ENCODE assay signal across 10 cellular contexts in the genomic region with DNA sequence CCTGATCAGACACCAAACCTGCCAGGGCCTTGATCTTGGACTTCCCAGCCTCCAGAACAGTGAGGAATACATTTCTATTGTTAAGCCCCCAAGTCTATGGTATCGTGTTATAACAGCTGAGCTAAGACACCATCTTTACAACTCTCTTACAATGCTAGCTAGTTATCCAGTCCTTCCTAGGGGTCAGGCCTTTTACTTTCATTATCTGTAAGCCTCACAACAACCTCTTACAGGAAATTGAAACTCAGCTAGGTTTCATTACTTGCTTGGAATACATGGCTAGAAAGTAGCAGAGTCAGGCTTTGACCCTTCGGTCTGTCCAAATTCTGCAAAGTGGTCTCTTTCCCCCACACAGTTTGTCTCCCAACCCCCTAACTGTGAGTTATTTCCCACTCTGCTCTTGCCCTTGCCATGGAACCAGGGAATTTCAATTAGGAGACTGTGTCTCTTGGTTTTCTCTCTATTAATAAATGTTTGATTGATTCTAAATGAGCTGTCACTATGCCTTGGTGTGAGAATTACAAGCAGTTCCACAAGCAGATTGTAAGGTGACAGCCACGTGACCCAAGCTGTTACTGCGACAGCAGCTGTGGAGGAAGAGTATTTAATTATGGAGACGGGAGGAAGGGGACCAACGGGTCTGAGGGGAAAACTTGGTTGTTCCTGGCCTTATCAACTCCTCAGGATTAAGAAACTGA. TPM values are rescaled to one million over a fixed set of nuclear protein-coding genes. Genes with fewer than 3 reads are reported as not detected.
A peak's percentile ranks its signal among the peaks of the same experiment; 100 is the strongest.
DNase-seq lines count a peak whose midpoint lies in the region; ATAC-seq and TF ChIP-seq lines count a peak whose summit lies in the region.
"Had no signal": no experiment of that assay in that cellular context is flagged by ENCODE, and none has a peak within 500 bp of the region (broad histone marks: within the 10 kb centered on the region; RNA-seq: fewer than 3 reads in every experiment).

No MANE protein-coding gene starts in this region.

- H3K27ac ChIP-seq in WERI-Rb-1 (no peak overlapping the region; the same call in 1 of the 2 replicates), psoas muscle (no peak overlapping the region), body of pancreas (no peak overlapping the region), right atrium auricular region (no peak overlapping the region)

- no peaks in the 10 kb centered on the region for H3K36me3 Mint-ChIP-seq in activated T-cell treated with anti-CD3 and anti-CD28 coated beads, Interleukin-2, amount 50 U/mL, for 72 hours (ENCODE audit: insufficient read depth in 2 of 2)

- no peak for TF ChIP-seq POLR2A in body of pancreas (IDR thresholded peaks at IDR 0.05)

- intact Hi-C loops in psoas muscle (cut with DNase I) (no loop called here), body of pancreas (cut with DNase I) (no loop called here)

- peak overlapping the region in 1 of 2 donors; percentile 63 for H3K4me3 Mint-ChIP-seq in activated T-cell treated with anti-CD3 and anti-CD28 coated beads, Interleukin-2, amount 50 U/mL, for 72 hours
- peak overlapping the region; percentile 42 to 53 for H3K4me3 Mint-ChIP-seq in stimulated activated naive CD8-positive, alpha-beta T cell treated with anti-CD3 and anti-CD28 coated beads, Interleukin-15, amount 100 ng/mL, for 72 hours

- H3K27me3 ChIP-seq in WERI-Rb-1 (ENCODE audit: insufficient read depth, low read depth, severe bottlenecking) = no peaks in the 10 kb centered on the region
- peaks cover 0 to 1% (median 0%) of the 10 kb centered on the region in 3 donors for H3K27me3 ChIP-seq in psoas muscle (ENCODE audit: insufficient read depth in 3 of 3, low read length in 2 of 3)
- no peaks in the 10 kb centered on the region for H3K27me3 ChIP-seq in body of pancreas
- H3K27me3 ChIP-seq in right atrium auricular region = no peaks in the 10 kb centered on the region

- WGBS in psoas muscle, 3 donors = 72 to 83% (median 80%) methylated on average over 6 of the region's 6 CpGs
- WGBS in body of pancreas, 2 donors = 79 to 81% methylated on average over 6 of the region's 6 CpGs

- no peak for TF ChIP-seq CTCF in WERI-Rb-1 (IDR thresholded peaks at IDR 0.05; ENCODE audit: low read depth, low read length)
- no peak for TF ChIP-seq CTCF in psoas muscle (IDR thresholded peaks at IDR 0.05)
- TF ChIP-seq CTCF in body of pancreas (IDR thresholded peaks at IDR 0.05) = no peak
- TF ChIP-seq CTCF in right atrium auricular region (IDR thresholded peaks at IDR 0.05) = no peak

- H3K27me3 Mint-ChIP-seq in activated T-cell treated with anti-CD3 and anti-CD28 coated beads, Interleukin-2, amount 50 U/mL, for 72 hours (ENCODE audit: low read depth) = peaks cover 7% of the 10 kb centered on the region
- H3K27me3 Mint-ChIP-seq in stimulated activated naive CD8-positive, alpha-beta T cell treated with anti-CD3 and anti-CD28 coated beads, Interleukin-15, amount 100 ng/mL, for 72 hours = peaks cover 9% of the 10 kb centered on the region

- H3K9me3 Mint-ChIP-seq in activated T-cell treated with anti-CD3 and anti-CD28 coated beads, Interleukin-2, amount 50 U/mL, for 72 hours = no peaks in the 10 kb centered on the region
- no peaks in the 10 kb centered on the region for H3K9me3 Mint-ChIP-seq in stimulated activated naive CD8-positive, alpha-beta T cell treated with anti-CD3 and anti-CD28 coated beads, Interleukin-15, amount 100 ng/mL, for 72 hours

- no peak for DNase-seq in activated T-cell treated with anti-CD3 and anti-CD28 coated beads, Interleukin-2, amount 50 U/mL, for 72 hours
- DNase-seq in activated T-cell treated with anti-CD3 and anti-CD28 coated beads for 4 hours (no peak), WERI-Rb-1 (peak; percentile 28), psoas muscle (no peak), body of pancreas (no peak), right atrium auricular region (ENCODE audit: low spot score) (no peak)
- peak in 1 of 2 donors; percentile 15 for DNase-seq in stimulated activated naive CD8-positive, alpha-beta T cell treated with anti-CD3 and anti-CD28 coated beads, Interleukin-15, amount 100 ng/mL, for 72 hours
- DNase-seq: Caco-2, NCI-H2227 treated with DMSO at 0.1 percent for 48 hours had no signal

- H3K9me3 ChIP-seq in WERI-Rb-1 (ENCODE audit: severe bottlenecking) (no peaks in the 10 kb centered on the region), psoas muscle (no peaks in the 10 kb centered on the region), body of pancreas (no peaks in the 10 kb centered on the region), right atrium auricular region (no peaks in the 10 kb centered on the region)
- H3K9me3 ChIP-seq: Caco-2 had no signal

- peak overlapping the region; percentile 87 for H3K27ac Mint-ChIP-seq in activated T-cell treated with anti-CD3 and anti-CD28 coated beads, Interleukin-2, amount 50 U/mL, for 72 hours
- peak overlapping the region; percentile 90 to 98 for H3K27ac Mint-ChIP-seq in stimulated activated naive CD8-positive, alpha-beta T cell treated with anti-CD3 and anti-CD28 coated beads, Interleukin-15, amount 100 ng/mL, for 72 hours

- no peaks in the 10 kb centered on the region for H3K4me1 ChIP-seq in psoas muscle
- no peaks in the 10 kb centered on the region for H3K4me1 ChIP-seq in body of pancreas
- H3K4me1 ChIP-seq in right atrium auricular region = peaks cover 0 to 6% of the 10 kb centered on the region in 2 donors

- H3K4me1 Mint-ChIP-seq in activated T-cell treated with anti-CD3 and anti-CD28 coated beads, Interleukin-2, amount 50 U/mL, for 72 hours (ENCODE audit: low read depth) = peaks cover 13% of the 10 kb centered on the region
- peaks cover 26% of the 10 kb centered on the region for H3K4me1 Mint-ChIP-seq in stimulated activated naive CD8-positive, alpha-beta T cell treated with anti-CD3 and anti-CD28 coated beads, Interleukin-15, amount 100 ng/mL, for 72 hours

- H3K4me3 ChIP-seq in WERI-Rb-1 (ENCODE audit: low read depth, low read length) (no peak overlapping the region), psoas muscle (no peak overlapping the region), body of pancreas (no peak overlapping the region), right atrium auricular region (no peak overlapping the region)

- no peaks in the 10 kb centered on the region for H3K36me3 ChIP-seq in WERI-Rb-1
- no peaks in the 10 kb centered on the region for H3K36me3 ChIP-seq in psoas muscle (ENCODE audit: insufficient read depth in 1 of 2, low read depth in 1 of 2)
- H3K36me3 ChIP-seq in body of pancreas (replicated peaks in 1 of 2; ENCODE audit: insufficient read depth in 1 of 2, low read depth in 2 of 2) = no peaks in the 10 kb centered on the region
- H3K36me3 ChIP-seq in right atrium auricular region = no peaks in the 10 kb centered on the region

- peak; percentile 70 to 84 for ATAC-seq in activated T-cell treated with anti-CD3 and anti-CD28 coated beads, Interleukin-2, amount 50 U/mL, for 72 hours (replicated peaks in 1 of 2)
- peak; percentile 84 for ATAC-seq in HG02852 (IDR thresholded peaks at IDR 0.05; ENCODE audit: unreplicated experiment)
- peak; percentile 91 for ATAC-seq in stimulated activated naive CD8-positive, alpha-beta T cell treated with anti-CD3 and anti-CD28 coated beads, Interleukin-15, amount 100 ng/mL, for 72 hours
- no peak for ATAC-seq in psoas muscle
- no peak for ATAC-seq in body of pancreas

RNA-seq across cellular contexts. Expression of a gene that starts 38.4 kb away (rescaled TPM):
- under 1 TPM; 0.17 to 0.19 TPM for total RNA-seq in activated T-cell treated with anti-CD3 and anti-CD28 coated beads, Interleukin-2, amount 50 U/mL, for 72 hours
- total RNA-seq in psoas muscle (1 to 10 TPM; 2.9 to 4.2 (median 3.0) TPM), body of pancreas (10 to 100 TPM; 10.1 to 22.1 TPM), right atrium auricular region (10 to 100 TPM in 1 of 2 donors, 1 to 10 TPM in 1; 8.4 to 34.3 TPM)
- polyA plus RNA-seq in psoas muscle = 1 to 10 TPM in 2 of 3 donors, under 1 TPM in 1; 0.83 to 3.3 (median 1.7) TPM

Comparison
In these comparisons a context has a peak if more than half of its experiments do, and no peak if none do; other contexts are left out.
1. ATAC-seq: peak in activated T-cell treated with anti-CD3 and anti-CD28 coated beads, Interleukin-2, amount 50 U/mL, for 72 hours (2 of 2), HG02852 (single experiment) and stimulated activated naive CD8-positive, alpha-beta T cell treated with anti-CD3 and anti-CD28 coated beads, Interleukin-15, amount 100 ng/mL, for 72 hours (single experiment); none in psoas muscle (0 of 4) and body of pancreas (single experiment).